Comparison of ENCODE assay signal across 10 cellular contexts in genomic region chr4:1192493-1193205, GRCh38. TPM values are rescaled to one million over a fixed set of nuclear protein-coding genes. Genes with fewer than 3 reads are reported as not detected.
DNase-seq lines count a peak whose midpoint lies in the region; ATAC-seq and TF ChIP-seq lines count a peak whose summit lies in the region.
"Had no signal": no experiment of that assay in that cellular context is flagged by ENCODE, and none has a peak within 500 bp of the region (broad histone marks: within the 10 kb centered on the region; RNA-seq: fewer than 3 reads in every experiment).

No MANE protein-coding gene starts in this region.

- H3K9me3 ChIP-seq in fibroblast of lung (ENCODE audit: control insufficient read depth, insufficient read depth, low read depth, low read length) (no peaks in the 10 kb centered on the region), neuronal stem cell (replicated peaks in 1 of 2; ENCODE audit: control insufficient read depth in 2 of 2, insufficient read depth in 1 of 2, low read depth in 1 of 2, low read length in 2 of 2) (peaks cover 0 to 4% of the 10 kb centered on the region in 2 donors)

- H3K4me1 Mint-ChIP-seq in activated CD8-positive, alpha-beta T cell treated with anti-CD3 and anti-CD28 coated beads for 36 hours (ENCODE audit: low read depth), result peaks cover 7% of the 10 kb centered on the region

- intact Hi-C loops in activated CD8-positive, alpha-beta T cell treated with anti-CD3 and anti-CD28 coated beads for 36 hours (cut with micrococcal nuclease), result no loop called here

- H2AFZ ChIP-seq in fibroblast of lung (ENCODE audit: low read length) (no peak overlapping the region), neuronal stem cell (ENCODE audit: low read length) (peak overlapping the region; percentile 52)

- peak overlapping the region; percentile 30 for H2BK5ac ChIP-seq in neuronal stem cell (ENCODE audit: low read length)

- no peak overlapping the region for H3K23ac ChIP-seq in neuronal stem cell (ENCODE audit: low read depth, low read length, poor library complexity)

- no peak overlapping the region for H2BK12ac ChIP-seq in neuronal stem cell (ENCODE audit: low read length)

- peak overlapping the region; percentile 95 for H3K14ac ChIP-seq in neuronal stem cell (ENCODE audit: low read length)

- peaks cover 2% of the 10 kb centered on the region for H3K9me3 Mint-ChIP-seq in activated CD8-positive, alpha-beta T cell treated with anti-CD3 and anti-CD28 coated beads for 36 hours

- H3K18ac ChIP-seq in neuronal stem cell (ENCODE audit: low read length), result peak overlapping the region; percentile 60

- TF ChIP-seq CTCF in fibroblast of lung (conservative IDR thresholded peaks at IDR 0.05 in 1 of 2, IDR thresholded peaks at IDR 0.05 in 1 of 2; ENCODE audit: low read depth in 1 of 2, low read length in 2 of 2), result no peak
- TF ChIP-seq CTCF in activated CD8-positive, alpha-beta T cell treated with anti-CD3 and anti-CD28 coated beads for 36 hours (IDR thresholded peaks at IDR 0.05), result no peak
- TF ChIP-seq CTCF in GM13976 (IDR thresholded peaks at IDR 0.05; ENCODE audit: borderline replicate concordance, control extremely low read depth, extremely low read depth, insufficient read depth, missing control alignments), result no peak

- H4K20me1 ChIP-seq in fibroblast of lung (ENCODE audit: control insufficient read depth, extremely low read depth, insufficient read depth, low read length), result no peaks in the 10 kb centered on the region

- H2BK120ac ChIP-seq in neuronal stem cell (ENCODE audit: low read depth, low read length), result no peak overlapping the region

- in situ Hi-C loops in GM13976 (cut with MboI; ENCODE audit: low sequenced_read_pairs, unreplicated experiment), result no loop called here

- H3K4me2 ChIP-seq in fibroblast of lung (ENCODE audit: extremely low read depth, insufficient read depth, low read length), result peak overlapping the region; percentile 82
- no peak overlapping the region for H3K4me2 ChIP-seq in neuronal stem cell (ENCODE audit: insufficient read depth, low read length, poor library complexity, severe bottlenecking)

- H4K91ac ChIP-seq in neuronal stem cell (ENCODE audit: low read depth, low read length, poor library complexity), result peak overlapping the region; percentile 1

- no peak overlapping the region for H2AK5ac ChIP-seq in neuronal stem cell (ENCODE audit: low read depth, low read length)

- peak; percentile 1 for DNase-seq in stimulated activated CD4-positive, alpha-beta T cell treated with anti-CD3 and anti-CD28 coated beads, Interleukin-4, amount 100 ng/mL, for 1 hour
- DNase-seq in stimulated activated CD4-positive, alpha-beta T cell treated with anti-CD3 and anti-CD28 coated beads, Interleukin-1b, Interleukin-23, amount 100 ng/mL, for 48 hours, result no peak
- DNase-seq in fibroblast of lung (ENCODE audit: low read depth in 2 of 2) (no peak), neuronal stem cell (ENCODE audit: low spot score) (no peak), GM13976 (ENCODE audit: low spot score) (no peak), cortex of kidney (lab: John Stamatoyannopoulos, UW) (no peak)
- no peak for DNase-seq in activated CD8-positive, alpha-beta T cell treated with anti-CD3 and anti-CD28 coated beads for 36 hours
- DNase-seq in effector CD4-positive, alpha-beta T cell, result no peak
- DNase-seq: SHP77 treated with DMSO at 0.1 percent for 48 hours had no signal

- H3K4me1 ChIP-seq in fibroblast of lung (ENCODE audit: control insufficient read depth, extremely low read depth, insufficient read depth, low read length) (peaks cover 28% of the 10 kb centered on the region), neuronal stem cell (ENCODE audit: control insufficient read depth in 2 of 2, insufficient read depth in 1 of 2, low read depth in 1 of 2, low read length in 2 of 2) (no peaks in the 10 kb centered on the region)

- H3K4me3 ChIP-seq in fibroblast of lung (replicated peaks in 1 of 4; ENCODE audit: control extremely low read depth in 1 of 4, insufficient read depth in 1 of 4, low read depth in 3 of 4, low read length in 4 of 4) (peak overlapping the region in 1 of 4 experiments; percentile 18), neuronal stem cell (ENCODE audit: low read length in 2 of 2) (no peak overlapping the region)
- H3K4me3 ChIP-seq: BLaER1 treated with 17β-estradiol and CSF1 and Interleukin-3, amounts not matched to agents 10 nM and 100 nM had no signal

- no peaks in the 10 kb centered on the region for H3K27me3 ChIP-seq in fibroblast of lung (ENCODE audit: control insufficient read depth, insufficient read depth, low read length)
- H3K27me3 ChIP-seq in neuronal stem cell (ENCODE audit: control insufficient read depth in 3 of 3, insufficient read depth in 3 of 3, low read depth in 1 of 3, low read length in 3 of 3), result peaks cover 0 to 11% (median 0%) of the 10 kb centered on the region in 3 experiments

- H3K27ac ChIP-seq in fibroblast of lung (ENCODE audit: insufficient read depth, low read length) (peak overlapping the region; percentile 92), neuronal stem cell (replicated peaks; ENCODE audit: low read length) (no peak overlapping the region)
- H3K27ac ChIP-seq: BLaER1 treated with 17β-estradiol and CSF1 and Interleukin-3, amounts not matched to agents 10 nM and 100 nM had no signal

- H3K4ac ChIP-seq in neuronal stem cell (ENCODE audit: low read length), result no peak overlapping the region

- POLR2A ChIA-PET in activated CD8-positive, alpha-beta T cell treated with anti-CD3 and anti-CD28 coated beads for 36 hours (lab: Charles Lee), result interaction anchor here (0.8 to 1.7 kb wide), 4 partner anchors 7 to 25 kb away, joined by 3 to 7 read pairs (median 4); no protein-coding TSS in a partner anchor

- H2BK15ac ChIP-seq in neuronal stem cell (ENCODE audit: low read length), result no peak overlapping the region

- no peak overlapping the region for H3K4me3 Mint-ChIP-seq in activated CD8-positive, alpha-beta T cell treated with anti-CD3 and anti-CD28 coated beads for 36 hours

- no peak for ATAC-seq in activated CD8-positive, alpha-beta T cell treated with anti-CD3 and anti-CD28 coated beads for 36 hours

- H4K8ac ChIP-seq in neuronal stem cell (ENCODE audit: low read depth, low read length), result no peak overlapping the region

- H3K27me3 Mint-ChIP-seq in activated CD8-positive, alpha-beta T cell treated with anti-CD3 and anti-CD28 coated beads for 36 hours, result no peaks in the 10 kb centered on the region

- peaks cover 4% of the 10 kb centered on the region for H3K36me3 Mint-ChIP-seq in activated CD8-positive, alpha-beta T cell treated with anti-CD3 and anti-CD28 coated beads for 36 hours (ENCODE audit: low read depth)

- H3K36me3 ChIP-seq in fibroblast of lung (ENCODE audit: control insufficient read depth, insufficient read depth, low read length) (peaks cover 9% of the 10 kb centered on the region), neuronal stem cell (replicated peaks in 1 of 2; ENCODE audit: control insufficient read depth in 2 of 2, insufficient read depth in 2 of 2, low read length in 2 of 2) (no peaks in the 10 kb centered on the region)

- H3K79me1 ChIP-seq in neuronal stem cell (ENCODE audit: low read depth, low read length), result no peaks in the 10 kb centered on the region

- peak overlapping the region; percentile 56 for H3K9ac ChIP-seq in fibroblast of lung (ENCODE audit: insufficient read depth, low read length)
- no peak overlapping the region for H3K9ac ChIP-seq in neuronal stem cell (ENCODE audit: low read depth, low read length, poor library complexity)
- H3K9ac ChIP-seq: BLaER1 treated with 17β-estradiol and CSF1 and Interleukin-3, amounts not matched to agents 10 nM and 100 nM had no signal

- H3K79me2 ChIP-seq in fibroblast of lung (ENCODE audit: control insufficient read depth, insufficient read depth, low read length), result peaks cover 14% of the 10 kb centered on the region

- no peak overlapping the region for H3K27ac Mint-ChIP-seq in activated CD8-positive, alpha-beta T cell treated with anti-CD3 and anti-CD28 coated beads for 36 hours

- CTCF ChIA-PET in activated CD8-positive, alpha-beta T cell treated with anti-CD3 and anti-CD28 coated beads for 36 hours (lab: Charles Lee), result interaction anchor here (1.2 kb wide), 2 partner anchors 10 to 25 kb away, joined by 3 read pairs; no protein-coding TSS in a partner anchor

- no CpG with 5 or more reads among the region's 13 CpGs for WGBS in neuronal stem cell (ENCODE audit: extremely low coverage in 2 of 2, insufficient read length in 2 of 2, insufficient replicate concordance in 1 of 2), 2 donors

RNA-seq across cellular contexts. Expression of gene SPON2, which starts 20.3 kb away (rescaled TPM):
- 261 and 367 TPM in 2 replicates for total RNA-seq in fibroblast of lung
- polyA plus RNA-seq in fibroblast of lung, result 179 and 189 TPM in 2 replicates
- 431 and 600 TPM in 2 replicates for polyA plus RNA-seq in fibroblast of lung (2012)
- 88.2 and 101 TPM in 2 replicates for polyA minus RNA-seq in fibroblast of lung (ENCODE audit: low replicate concordance)
- 5.9 TPM for polyA plus RNA-seq in neuronal stem cell (2013, experiment 1 of 2)
- 5.8 TPM for polyA plus RNA-seq in neuronal stem cell (2013, experiment 2 of 2)
- total RNA-seq in activated CD8-positive, alpha-beta T cell treated with anti-CD3 and anti-CD28 coated beads for 36 hours, result 10 to 100 TPM in 1 of 2 experiments, 1 to 10 TPM in 1; 9.9 to 10.5 TPM

RNA-seq across cellular contexts. Expression of gene CTBP1, which starts 56.3 kb away (rescaled TPM):
- total RNA-seq in fibroblast of lung, result 224 and 249 TPM in 2 replicates
- 78.2 and 86.1 TPM in 2 replicates for polyA plus RNA-seq in fibroblast of lung
- polyA plus RNA-seq in fibroblast of lung (2012), result 102 and 162 TPM in 2 replicates
- 151 and 174 TPM in 2 replicates for polyA minus RNA-seq in fibroblast of lung (ENCODE audit: low replicate concordance)
- polyA plus RNA-seq in neuronal stem cell (2013, experiment 1 of 2), result 151 TPM
- polyA plus RNA-seq in neuronal stem cell (2013, experiment 2 of 2), result 149 TPM
- 100 to 1,000 TPM; 136 TPM for total RNA-seq in activated CD8-positive, alpha-beta T cell treated with anti-CD3 and anti-CD28 coated beads for 36 hours

Comparison
In these comparisons a context has a peak if more than half of its experiments do, and no peak if none do; other contexts are left out.
1. RNA of gene SPON2, which starts 20.3 kb away (total RNA-seq): 261 to 367 TPM in fibroblast of lung; 9.9 to 10.5 TPM in activated CD8-positive, alpha-beta T cell treated with anti-CD3 and anti-CD28 coated beads for 36 hours; every median in the first group is over 10 times any median in the second.